Comparison of ENCODE assay signal across 1 cellular context in the genomic region with DNA sequence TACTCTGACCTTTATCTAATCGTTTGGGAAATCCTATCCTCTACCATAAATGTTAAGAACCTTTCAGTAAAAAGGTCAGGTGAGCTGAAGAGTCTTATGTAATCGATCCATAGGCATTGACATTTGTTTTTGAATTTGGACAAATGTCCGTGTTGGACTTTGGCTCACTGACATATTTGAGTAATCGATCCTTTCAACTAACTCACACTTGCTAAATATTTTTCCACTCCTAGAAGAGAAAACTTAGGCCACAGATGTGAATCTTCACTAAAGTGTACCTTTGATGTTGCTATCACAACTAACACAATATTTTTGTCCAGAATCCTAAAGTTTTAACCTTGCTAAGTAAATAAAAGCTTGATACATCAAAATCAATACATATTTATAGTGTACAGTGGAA.
A peak's percentile ranks its signal among the peaks of the same experiment; 100 is the strongest.
TF ChIP-seq lines count a peak whose summit lies in the region.

No MANE protein-coding gene starts in this region.

TF ChIP-seq in HepG2, 621 proteins besides CTCF, POLR2A, EP300 and RAD21 (continued from another document):
- TF ChIP-seq ZNF816 (CRISPR knock-in tag; IDR thresholded peaks at IDR 0.05; ENCODE audit: borderline replicate concordance) (no peak; the same call in 1 of the 2 replicates), ZSCAN9 (CRISPR knock-in tag; IDR thresholded peaks at IDR 0.05; ENCODE audit: borderline replicate concordance) (0 out of 2 replicates have a peak, but pooled peaks have one; percentile 27), REL (CRISPR knock-in tag; conservative IDR thresholded peaks at IDR 0.05) (no peak), NFATC3 (CRISPR knock-in tag; IDR thresholded peaks at IDR 0.05) (no peak), ZNF446 (CRISPR knock-in tag; IDR thresholded peaks at IDR 0.05) (no peak), HMGXB3 (CRISPR knock-in tag; IDR thresholded peaks at IDR 0.05; ENCODE audit: borderline replicate concordance) (no peak), ZBTB42 (CRISPR knock-in tag; IDR thresholded peaks at IDR 0.05) (no peak), ELK4 (CRISPR knock-in tag; IDR thresholded peaks at IDR 0.05; ENCODE audit: borderline replicate concordance) (no peak), ZNF414 (CRISPR knock-in tag; IDR thresholded peaks at IDR 0.05) (no peak), FOSL1 (CRISPR knock-in tag; IDR thresholded peaks at IDR 0.05; ENCODE audit: borderline replicate concordance) (no peak), MIER3 (CRISPR knock-in tag; IDR thresholded peaks at IDR 0.05; ENCODE audit: borderline replicate concordance) (no peak; the same call in 1 of the 2 replicates), DPF2 (CRISPR knock-in tag; IDR thresholded peaks at IDR 0.05; ENCODE audit: borderline replicate concordance, low read depth) (peak; percentile 88), FOXP1 (IDR thresholded peaks at IDR 0.05) (no peak), FOXP1 (CRISPR knock-in tag; IDR thresholded peaks at IDR 0.05) (peak; percentile 73; the same call in 1 of the 2 replicates), ZBTB46 (CRISPR knock-in tag; IDR thresholded peaks at IDR 0.05; ENCODE audit: borderline replicate concordance) (no peak), RELA (CRISPR knock-in tag; IDR thresholded peaks at IDR 0.05) (no peak), MEF2D (CRISPR knock-in tag; IDR thresholded peaks at IDR 0.05) (no peak), ZNF572 (CRISPR knock-in tag; IDR thresholded peaks at IDR 0.05) (no peak), HNF1B (CRISPR knock-in tag; IDR thresholded peaks at IDR 0.05) (no peak), ASH2L (IDR thresholded peaks at IDR 0.05; ENCODE audit: insufficient read length, low read depth, low read length) (peak; percentile 63), RORA (CRISPR knock-in tag; IDR thresholded peaks at IDR 0.05) (no peak), ZBTB21 (CRISPR knock-in tag; IDR thresholded peaks at IDR 0.05) (no peak), SMAD1 (CRISPR knock-in tag; IDR thresholded peaks at IDR 0.05; ENCODE audit: borderline replicate concordance, low read depth) (no peak), BRD4 (CRISPR knock-in tag; IDR thresholded peaks at IDR 0.05) (no peak)
- TF ChIP-seq, protein P1, sequence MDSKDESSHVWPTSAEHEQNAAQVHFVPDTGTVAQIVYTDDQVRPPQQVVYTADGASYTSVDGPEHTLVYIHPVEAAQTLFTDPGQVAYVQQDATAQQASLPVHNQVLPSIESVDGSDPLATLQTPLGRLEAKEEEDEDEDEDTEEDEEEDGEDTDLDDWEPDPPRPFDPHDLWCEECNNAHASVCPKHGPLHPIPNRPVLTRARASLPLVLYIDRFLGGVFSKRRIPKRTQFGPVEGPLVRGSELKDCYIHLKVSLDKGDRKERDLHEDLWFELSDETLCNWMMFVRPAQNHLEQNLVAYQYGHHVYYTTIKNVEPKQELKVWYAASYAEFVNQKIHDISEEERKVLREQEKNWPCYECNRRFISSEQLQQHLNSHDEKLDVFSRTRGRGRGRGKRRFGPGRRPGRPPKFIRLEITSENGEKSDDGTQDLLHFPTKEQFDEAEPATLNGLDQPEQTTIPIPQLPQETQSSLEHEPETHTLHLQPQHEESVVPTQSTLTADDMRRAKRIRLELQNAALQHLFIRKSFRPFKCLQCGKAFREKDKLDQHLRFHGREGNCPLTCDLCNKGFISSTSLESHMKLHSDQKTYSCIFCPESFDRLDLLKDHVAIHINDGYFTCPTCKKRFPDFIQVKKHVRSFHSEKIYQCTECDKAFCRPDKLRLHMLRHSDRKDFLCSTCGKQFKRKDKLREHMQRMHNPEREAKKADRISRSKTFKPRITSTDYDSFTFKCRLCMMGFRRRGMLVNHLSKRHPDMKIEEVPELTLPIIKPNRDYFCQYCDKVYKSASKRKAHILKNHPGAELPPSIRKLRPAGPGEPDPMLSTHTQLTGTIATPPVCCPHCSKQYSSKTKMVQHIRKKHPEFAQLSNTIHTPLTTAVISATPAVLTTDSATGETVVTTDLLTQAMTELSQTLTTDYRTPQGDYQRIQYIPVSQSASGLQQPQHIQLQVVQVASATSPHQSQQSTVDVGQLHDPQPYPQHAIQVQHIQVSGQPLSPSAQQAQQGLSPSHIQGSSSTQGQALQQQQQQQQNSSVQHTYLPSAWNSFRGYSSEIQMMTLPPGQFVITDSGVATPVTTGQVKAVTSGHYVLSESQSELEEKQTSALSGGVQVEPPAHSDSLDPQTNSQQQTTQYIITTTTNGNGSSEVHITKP (CRISPR knock-in tag; IDR thresholded peaks at IDR 0.05; ENCODE audit: low read depth), result no peak
- TF ChIP-seq, protein P2, sequence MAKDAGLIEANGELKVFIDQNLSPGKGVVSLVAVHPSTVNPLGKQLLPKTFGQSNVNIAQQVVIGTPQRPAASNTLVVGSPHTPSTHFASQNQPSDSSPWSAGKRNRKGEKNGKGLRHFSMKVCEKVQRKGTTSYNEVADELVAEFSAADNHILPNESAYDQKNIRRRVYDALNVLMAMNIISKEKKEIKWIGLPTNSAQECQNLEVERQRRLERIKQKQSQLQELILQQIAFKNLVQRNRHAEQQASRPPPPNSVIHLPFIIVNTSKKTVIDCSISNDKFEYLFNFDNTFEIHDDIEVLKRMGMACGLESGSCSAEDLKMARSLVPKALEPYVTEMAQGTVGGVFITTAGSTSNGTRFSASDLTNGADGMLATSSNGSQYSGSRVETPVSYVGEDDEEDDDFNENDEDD (CRISPR knock-in tag; IDR thresholded peaks at IDR 0.05; ENCODE audit: borderline replicate concordance), result no peak
- TF ChIP-seq, protein P3, sequence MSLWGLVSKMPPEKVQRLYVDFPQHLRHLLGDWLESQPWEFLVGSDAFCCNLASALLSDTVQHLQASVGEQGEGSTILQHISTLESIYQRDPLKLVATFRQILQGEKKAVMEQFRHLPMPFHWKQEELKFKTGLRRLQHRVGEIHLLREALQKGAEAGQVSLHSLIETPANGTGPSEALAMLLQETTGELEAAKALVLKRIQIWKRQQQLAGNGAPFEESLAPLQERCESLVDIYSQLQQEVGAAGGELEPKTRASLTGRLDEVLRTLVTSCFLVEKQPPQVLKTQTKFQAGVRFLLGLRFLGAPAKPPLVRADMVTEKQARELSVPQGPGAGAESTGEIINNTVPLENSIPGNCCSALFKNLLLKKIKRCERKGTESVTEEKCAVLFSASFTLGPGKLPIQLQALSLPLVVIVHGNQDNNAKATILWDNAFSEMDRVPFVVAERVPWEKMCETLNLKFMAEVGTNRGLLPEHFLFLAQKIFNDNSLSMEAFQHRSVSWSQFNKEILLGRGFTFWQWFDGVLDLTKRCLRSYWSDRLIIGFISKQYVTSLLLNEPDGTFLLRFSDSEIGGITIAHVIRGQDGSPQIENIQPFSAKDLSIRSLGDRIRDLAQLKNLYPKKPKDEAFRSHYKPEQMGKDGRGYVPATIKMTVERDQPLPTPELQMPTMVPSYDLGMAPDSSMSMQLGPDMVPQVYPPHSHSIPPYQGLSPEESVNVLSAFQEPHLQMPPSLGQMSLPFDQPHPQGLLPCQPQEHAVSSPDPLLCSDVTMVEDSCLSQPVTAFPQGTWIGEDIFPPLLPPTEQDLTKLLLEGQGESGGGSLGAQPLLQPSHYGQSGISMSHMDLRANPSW (CRISPR knock-in tag; IDR thresholded peaks at IDR 0.05; ENCODE audit: borderline replicate concordance), result no peak
- TF ChIP-seq, protein P4, sequence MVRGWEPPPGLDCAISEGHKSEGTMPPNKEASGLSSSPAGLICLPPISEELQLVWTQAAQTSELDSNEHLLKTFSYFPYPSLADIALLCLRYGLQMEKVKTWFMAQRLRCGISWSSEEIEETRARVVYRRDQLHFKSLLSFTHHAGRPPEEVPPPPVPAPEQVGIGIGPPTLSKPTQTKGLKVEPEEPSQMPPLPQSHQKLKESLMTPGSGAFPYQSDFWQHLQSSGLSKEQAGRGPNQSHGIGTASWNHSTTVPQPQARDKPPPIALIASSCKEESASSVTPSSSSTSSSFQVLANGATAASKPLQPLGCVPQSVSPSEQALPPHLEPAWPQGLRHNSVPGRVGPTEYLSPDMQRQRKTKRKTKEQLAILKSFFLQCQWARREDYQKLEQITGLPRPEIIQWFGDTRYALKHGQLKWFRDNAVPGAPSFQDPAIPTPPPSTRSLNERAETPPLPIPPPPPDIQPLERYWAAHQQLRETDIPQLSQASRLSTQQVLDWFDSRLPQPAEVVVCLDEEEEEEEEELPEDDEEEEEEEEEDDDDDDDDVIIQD (CRISPR knock-in tag; IDR thresholded peaks at IDR 0.05; ENCODE audit: low read depth), result peak; percentile 97
